1 cellular context compared by ENCODE assay signal in genomic region chr12:14260011-14260993, GRCh38.
TF ChIP-seq lines count a peak whose summit lies in the region.

No MANE protein-coding gene starts in this region.

TF ChIP-seq in K562, 482 proteins besides CTCF, POLR2A, EP300 and RAD21 (continued from another document and continues in another):
- TF ChIP-seq SFPQ (IDR thresholded peaks at IDR 0.05; ENCODE audit: low read depth, low read length) (no peak), ZNF512 (tag; IDR thresholded peaks at IDR 0.05) (no peak), CBX2 (IDR thresholded peaks at IDR 0.05; ENCODE audit: insufficient read depth, low read length, poor library complexity, severe bottlenecking) (no peak), ZNF3 (CRISPR knock-in tag; IDR thresholded peaks at IDR 0.05) (no peak), ZNF436 (CRISPR knock-in tag; IDR thresholded peaks at IDR 0.05) (no peak), XRCC4 (IDR thresholded peaks at IDR 0.05; ENCODE audit: extremely low read depth, insufficient read depth, insufficient read length) (no peak), ZNF740 (CRISPR knock-in tag; IDR thresholded peaks at IDR 0.05) (0 out of 2 replicates have a peak, but pooled peaks have one; percentile 18), ZNF740 (tag; IDR thresholded peaks at IDR 0.05) (no peak), ATF6 (CRISPR knock-in tag; IDR thresholded peaks at IDR 0.05) (no peak), HINFP (tag; conservative IDR thresholded peaks at IDR 0.05; ENCODE audit: low read depth) (no peak), ASH1L (IDR thresholded peaks at IDR 0.05; ENCODE audit: borderline replicate concordance, low read depth, partially characterized antibody) (no peak), MBD1 (CRISPR knock-in tag; IDR thresholded peaks at IDR 0.05) (no peak), CREB3L1 (IDR thresholded peaks at IDR 0.05; ENCODE audit: borderline replicate concordance, low read depth) (no peak; the same call in 1 of the 2 replicates), TGIF2 (CRISPR knock-in tag; IDR thresholded peaks at IDR 0.05) (no peak), RFX5 (IDR thresholded peaks at IDR 0.05; ENCODE audit: low read depth, low read length) (no peak), CHD2 (IDR thresholded peaks at IDR 0.05; ENCODE audit: low read depth, low read length) (0 out of 2 replicates have a peak, but pooled peaks have one; percentile 30), POLR3A (IDR thresholded peaks at IDR 0.05; ENCODE audit: borderline replicate concordance, extremely low read depth, insufficient read depth, insufficient read length) (no peak), TSC22D4 (tag; IDR thresholded peaks at IDR 0.05) (no peak), KLF10 (CRISPR knock-in tag; IDR thresholded peaks at IDR 0.05) (no peak), CEBPG (CRISPR knock-in tag; IDR thresholded peaks at IDR 0.05) (no peak), CEBPG (tag; conservative IDR thresholded peaks at IDR 0.05 in 1 of 2, IDR thresholded peaks at IDR 0.05 in 1 of 2) (no peak), DACH1 (IDR thresholded peaks at IDR 0.05; ENCODE audit: partially characterized antibody) (peak; percentile 14), PPARD (CRISPR knock-in tag; IDR thresholded peaks at IDR 0.05) (no peak), SMAD1 (IDR thresholded peaks at IDR 0.05; ENCODE audit: low read depth, low read length, partially characterized antibody) (no peak), HES1 (IDR thresholded peaks at IDR 0.05; ENCODE audit: low read depth) (peak; percentile 33; the same call in 1 of the 2 replicates), SP2 (IDR thresholded peaks at IDR 0.05; ENCODE audit: extremely low read depth, low read depth, low read length, poor library complexity, severe bottlenecking) (no peak), ZNF282 (CRISPR knock-in tag; IDR thresholded peaks at IDR 0.05) (no peak), ZBTB1 (CRISPR knock-in tag; IDR thresholded peaks at IDR 0.05; ENCODE audit: borderline replicate concordance, low read depth) (no peak), HSF4 (CRISPR knock-in tag; IDR thresholded peaks at IDR 0.05; ENCODE audit: borderline replicate concordance) (no peak), POU5F1 (IDR thresholded peaks at IDR 0.05; ENCODE audit: borderline replicate concordance, low read depth, low read length, partially characterized antibody) (no peak), IRF2 (CRISPR knock-in tag; IDR thresholded peaks at IDR 0.05) (no peak), HEY1 (CRISPR knock-in tag; IDR thresholded peaks at IDR 0.05; ENCODE audit: borderline replicate concordance) (no peak), ZBTB33 (CRISPR knock-in tag; IDR thresholded peaks at IDR 0.05) (peak; percentile 56), NR2F6 (CRISPR knock-in tag; IDR thresholded peaks at IDR 0.05) (no peak), NR3C1 (CRISPR knock-in tag; IDR thresholded peaks at IDR 0.05) (no peak), RB1 (IDR thresholded peaks at IDR 0.05; ENCODE audit: low read depth) (no peak), TFAP4 (CRISPR knock-in tag; IDR thresholded peaks at IDR 0.05; ENCODE audit: borderline replicate concordance) (peak; percentile 91), UBTF (IDR thresholded peaks at IDR 0.05; ENCODE audit: borderline replicate concordance in 1 of 2, low read depth in 2 of 2, low read length in 2 of 2) (no peak), GATAD2B (IDR thresholded peaks at IDR 0.05; ENCODE audit: borderline replicate concordance) (0 out of 2 replicates have a peak, but pooled peaks have one; percentile 19), HOXB6 (CRISPR knock-in tag; IDR thresholded peaks at IDR 0.05; ENCODE audit: borderline replicate concordance) (no peak), PHF8 (IDR thresholded peaks at IDR 0.05; ENCODE audit: borderline replicate concordance, low read length) (no peak; the same call in 1 of the 2 replicates), NCOA1 (IDR thresholded peaks at IDR 0.05; ENCODE audit: low read depth) (peak; percentile 43; the same call in 1 of the 2 replicates), TCFL5 (CRISPR knock-in tag; conservative IDR thresholded peaks at IDR 0.05) (no peak), HDAC8 (tag; IDR thresholded peaks at IDR 0.05) (0 out of 2 replicates have a peak, but pooled peaks have one; percentile 24)
